Comparison of ENCODE assay signal across 25 cellular contexts in genomic region chr9:114359801-114360200, GRCh38. TPM values are rescaled to one million over a fixed set of nuclear protein-coding genes. Genes with fewer than 3 reads are reported as not detected.
DNase-seq lines count a peak whose midpoint lies in the region; ATAC-seq lines count a peak whose summit lies in the region.
"Had no signal": no experiment of that assay in that cellular context is flagged by ENCODE, and none has a peak within 500 bp of the region (broad histone marks: within the 10 kb centered on the region; RNA-seq: fewer than 3 reads in every experiment).

No MANE protein-coding gene starts in this region.

- no peak overlapping the region for H3K4me3 Mint-ChIP-seq in activated CD8-positive, alpha-beta memory T cell treated with anti-CD3 and anti-CD28 coated beads, Interleukin-2, amount 10 ng/mL, durations not matched to agents 7 days and 5 days
- no peak overlapping the region for H3K4me3 Mint-ChIP-seq in T-cell
- no peak overlapping the region for H3K4me3 Mint-ChIP-seq in central memory CD8-positive, alpha-beta T cell

- peak overlapping the region; percentile 47 for H3K27ac Mint-ChIP-seq in activated CD8-positive, alpha-beta memory T cell treated with anti-CD3 and anti-CD28 coated beads, Interleukin-2, amount 10 ng/mL, durations not matched to agents 7 days and 5 days
- peak overlapping the region; percentile 92 to 93 for H3K27ac Mint-ChIP-seq in T-cell
- H3K27ac Mint-ChIP-seq in central memory CD8-positive, alpha-beta T cell (ENCODE audit: low read depth) = peak overlapping the region; percentile 94

- POLR2A ChIA-PET in T-cell (lab: Charles Lee) = interaction anchor here in 1 of 2 donors (0.6 kb wide), 1 partner anchor 14 kb away, joined by 6 read pairs; no protein-coding TSS in a partner anchor

- intact Hi-C loops in posterior vena cava (cut with DNase I) = loop anchor here in 1 of 2 donors (5.0 kb wide), 1 partner anchor 552 kb away; no protein-coding TSS in a partner anchor

- peaks cover 65% of the 10 kb centered on the region for H3K4me1 Mint-ChIP-seq in activated CD8-positive, alpha-beta memory T cell treated with anti-CD3 and anti-CD28 coated beads, Interleukin-2, amount 10 ng/mL, durations not matched to agents 7 days and 5 days
- peaks cover 68 to 71% (median 69%) of the 10 kb centered on the region in 3 donors for H3K4me1 Mint-ChIP-seq in T-cell
- peaks cover 67% of the 10 kb centered on the region for H3K4me1 Mint-ChIP-seq in central memory CD8-positive, alpha-beta T cell

- H3K9me3 Mint-ChIP-seq in activated CD8-positive, alpha-beta memory T cell treated with anti-CD3 and anti-CD28 coated beads, Interleukin-2, amount 10 ng/mL, durations not matched to agents 7 days and 5 days (ENCODE audit: low read depth) = no peaks in the 10 kb centered on the region
- no peaks in the 10 kb centered on the region for H3K9me3 Mint-ChIP-seq in T-cell
- H3K9me3 Mint-ChIP-seq in central memory CD8-positive, alpha-beta T cell = no peaks in the 10 kb centered on the region

- ATAC-seq in activated CD8-positive, alpha-beta memory T cell treated with anti-CD3 and anti-CD28 coated beads, Interleukin-2, amount 10 ng/mL, durations not matched to agents 7 days and 5 days = no peak
- ATAC-seq in T-cell (replicated peaks in 1 of 4) (no peak), GM21390 (IDR thresholded peaks at IDR 0.05; ENCODE audit: unreplicated experiment) (no peak)
- no peak for ATAC-seq in central memory CD8-positive, alpha-beta T cell (replicated peaks; ENCODE audit: extremely low read depth, poor library complexity, severe bottlenecking)
- ATAC-seq: A549, esophagus mucosa, gastrocnemius medialis, GM12878, SK-N-SH treated with all-trans-retinoic acid at 6 μM for 48 hours had no signal

- peaks cover 88% of the 10 kb centered on the region for H3K36me3 Mint-ChIP-seq in activated CD8-positive, alpha-beta memory T cell treated with anti-CD3 and anti-CD28 coated beads, Interleukin-2, amount 10 ng/mL, durations not matched to agents 7 days and 5 days
- H3K36me3 Mint-ChIP-seq in T-cell = peaks cover 76% of the 10 kb centered on the region
- H3K36me3 Mint-ChIP-seq in central memory CD8-positive, alpha-beta T cell (ENCODE audit: insufficient read depth) = peaks cover 92% of the 10 kb centered on the region

- no peak for DNase-seq in activated CD8-positive, alpha-beta memory T cell treated with anti-CD3 and anti-CD28 coated beads, Interleukin-2, amount 10 ng/mL, durations not matched to agents 7 days and 5 days
- DNase-seq in activated CD8-positive, alpha-beta memory T cell treated with anti-CD3 and anti-CD28 coated beads for 24 hours = no peak
- no peak for DNase-seq in T-cell
- no peak for DNase-seq in central memory CD8-positive, alpha-beta T cell (ENCODE audit: low spot score in 2 of 2)
- DNase-seq in posterior vena cava (ENCODE audit: low spot score) = peak; percentile 75
- DNase-seq in stimulated activated naive CD4-positive, alpha-beta T cell (lab: John Stamatoyannopoulos, UW) = no peak
- no peak for DNase-seq in effector CD4-positive, alpha-beta T cell
- DNase-seq: activated CD4-positive, CD25-positive, alpha-beta regulatory T cell treated with anti-CD3 and anti-CD28 coated beads, Interleukin-2, amount 50 U/mL, for 72 hours; amniotic stem cell; C1 segment of cervical spinal cord; gastrocnemius medialis; hypothalamus; islet precursor cell; NCI-H1436; NCI-H526; stimulated activated CD4-positive, alpha-beta T cell treated with anti-CD3 and anti-CD28 coated beads, Interleukin-12 subunit alpha, Interleukin-12 subunit beta, amount 100 ng/mL, for 4 hours had no signal

- CTCF ChIA-PET in activated CD8-positive, alpha-beta memory T cell treated with anti-CD3 and anti-CD28 coated beads, Interleukin-2, amount 10 ng/mL, durations not matched to agents 7 days and 5 days (lab: Charles Lee) = interaction anchor here (1.4 kb wide), 1 partner anchor 26 kb away, joined by 3 read pairs; no protein-coding TSS in a partner anchor
- CTCF ChIA-PET in T-cell (lab: Charles Lee) = no interaction called here

- H3K27me3 Mint-ChIP-seq in activated CD8-positive, alpha-beta memory T cell treated with anti-CD3 and anti-CD28 coated beads, Interleukin-2, amount 10 ng/mL, durations not matched to agents 7 days and 5 days = no peaks in the 10 kb centered on the region
- no peaks in the 10 kb centered on the region for H3K27me3 Mint-ChIP-seq in T-cell
- no peaks in the 10 kb centered on the region for H3K27me3 Mint-ChIP-seq in central memory CD8-positive, alpha-beta T cell

RNA-seq across cellular contexts. Expression of gene AKNA, which starts 28.0 kb away (rescaled TPM):
- 100 to 1,000 TPM; 432 to 500 TPM for total RNA-seq in activated CD8-positive, alpha-beta memory T cell treated with anti-CD3 and anti-CD28 coated beads, Interleukin-2, amount 10 ng/mL, durations not matched to agents 7 days and 5 days
- total RNA-seq in T-cell = 100 to 1,000 TPM; 382 to 462 (median 415) TPM
- 10 to 100 TPM; 23.8 to 32.4 TPM for total RNA-seq in posterior vena cava

RNA-seq across cellular contexts. Expression of gene ORM2, which starts 30.1 kb away (rescaled TPM):
- total RNA-seq in activated CD8-positive, alpha-beta memory T cell treated with anti-CD3 and anti-CD28 coated beads, Interleukin-2, amount 10 ng/mL, durations not matched to agents 7 days and 5 days = not detected
- total RNA-seq in T-cell (1 to 10 TPM in 3 of 5 donors, not detected in 2; 1.4 to 2.2 (median 1.8) TPM), posterior vena cava (not detected)
- total RNA-seq: dermis microvascular lymphatic vessel endothelial cell, M059J, osteoblast, right atrium auricular region had no signal

RNA-seq across cellular contexts. Expression of gene ORM1, which starts 36.9 kb away (rescaled TPM):
- total RNA-seq in activated CD8-positive, alpha-beta memory T cell treated with anti-CD3 and anti-CD28 coated beads, Interleukin-2, amount 10 ng/mL, durations not matched to agents 7 days and 5 days = not detected
- total RNA-seq in T-cell (1 to 10 TPM in 3 of 5 donors, not detected in 2; 4.2 to 8.3 (median 6.2) TPM), posterior vena cava (1 to 10 TPM in 1 of 2 donors, not detected in 1; 1.8 TPM)
- total RNA-seq: dermis microvascular lymphatic vessel endothelial cell, osteoblast, right atrium auricular region had no signal

Comparison
In these comparisons a context has a peak if more than half of its experiments do, and no peak if none do; other contexts are left out.
1. RNA of gene AKNA, which starts 28.0 kb away (total RNA-seq): 432 to 500 TPM in activated CD8-positive, alpha-beta memory T cell treated with anti-CD3 and anti-CD28 coated beads, Interleukin-2, amount 10 ng/mL, durations not matched to agents 7 days and 5 days and 382 to 462 TPM in T-cell; 23.8 to 32.4 TPM in posterior vena cava; every median in the first group is over 10 times any median in the second.
2. Peak in every context shown above with its lines, with median percentiles within 50 percentile points of each other: H3K27ac Mint-ChIP-seq.